In genomic region chr15:74050835-74051234, GRCh38 we compare ENCODE assay signal across 14 cellular contexts. TPM values are rescaled to one million over a fixed set of nuclear protein-coding genes. Genes with fewer than 3 reads are reported as not detected.
A peak's percentile ranks its signal among the peaks of the same experiment; 100 is the strongest.
DNase-seq lines count a peak whose midpoint lies in the region; ATAC-seq and TF ChIP-seq lines count a peak whose summit lies in the region.
"Had no signal": no experiment of that assay in that cellular context is flagged by ENCODE, and none has a peak within 500 bp of the region (broad histone marks: within the 10 kb centered on the region; RNA-seq: fewer than 3 reads in every experiment).

No MANE protein-coding gene starts in this region.

- no peak overlapping the region for H4K12ac ChIP-seq in trophoblast cell (ENCODE audit: low read depth, low read length)

- H3K27me3 ChIP-seq in heart left ventricle = no peaks in the 10 kb centered on the region
- H3K27me3 ChIP-seq in trophoblast cell (ENCODE audit: insufficient read depth, low read length) = no peaks in the 10 kb centered on the region
- no peaks in the 10 kb centered on the region for H3K27me3 ChIP-seq in aorta (ENCODE audit: control insufficient read depth in 1 of 2, insufficient read depth in 2 of 2, low read length in 1 of 2)

- peak overlapping the region; percentile 59 for H2AK5ac ChIP-seq in trophoblast cell (ENCODE audit: low read length)

- no peak overlapping the region for H3K4me2 ChIP-seq in trophoblast cell (ENCODE audit: low read length)

- DNase-seq in heart left ventricle (peak in 2 of 5 donors; percentile 48 to 67), Right ventricle myocardium inferior (ENCODE audit: missing footprints) (no peak), foreskin fibroblast (peak in 1 of 2 donors; percentile 27), trophoblast cell (peak; percentile 89 to 91), aorta (peak in 1 of 2 donors; percentile 46), NCI-H345 (lab: John Stamatoyannopoulos, UW) (no peak), kidney tubule cell (ENCODE audit: low spot score) (no peak), NCI-H1105 (lab: John Stamatoyannopoulos, UW) (no peak)
- DNase-seq: 8988T; DND-41; stimulated activated CD4-positive, alpha-beta T cell treated with anti-CD3 and anti-CD28 coated beads, Interleukin-1b, Interleukin-23, amount 100 ng/mL, for 48 hours; stimulated activated naive CD8-positive, alpha-beta T cell treated with anti-CD3 and anti-CD28 coated beads, Interleukin-15, amount 100 ng/mL, for 72 hours had no signal

- no peak overlapping the region for H3K18ac ChIP-seq in trophoblast cell (ENCODE audit: low read length)

- TF ChIP-seq POLR2A in heart left ventricle (IDR thresholded peaks at IDR 0.05) = no peak

- H2BK12ac ChIP-seq in trophoblast cell (ENCODE audit: low read length) = peak overlapping the region; percentile 50

- no peak overlapping the region for H2AFZ ChIP-seq in trophoblast cell (ENCODE audit: insufficient read depth, low read length, poor library complexity)

- H3K36me3 ChIP-seq in heart left ventricle (peaks cover 0 to 2% (median 0%) of the 10 kb centered on the region in 9 donors), trophoblast cell (ENCODE audit: control insufficient read depth in 1 of 2, insufficient read depth in 2 of 2, low read length in 2 of 2) (no peaks in the 10 kb centered on the region), aorta (ENCODE audit: control insufficient read depth in 1 of 2, insufficient read depth in 2 of 2, low read length in 1 of 2) (no peaks in the 10 kb centered on the region)

- H3K4ac ChIP-seq in trophoblast cell (ENCODE audit: low read depth, low read length) = no peak overlapping the region

- no peak overlapping the region for H3K23ac ChIP-seq in trophoblast cell (ENCODE audit: low read length)

- H3K4me3 ChIP-seq in heart left ventricle = peak overlapping the region in 1 of 12 donors; percentile 17
- H3K4me3 ChIP-seq in foreskin fibroblast (ENCODE audit: low read depth in 1 of 2, low read length in 2 of 2) = peak overlapping the region; percentile 1 to 19
- H3K4me3 ChIP-seq in trophoblast cell (ENCODE audit: low read depth, low read length) = peak overlapping the region; percentile 28
- H3K4me3 ChIP-seq in aorta (ENCODE audit: low read length in 2 of 2) = no peak overlapping the region

- peaks cover 2% of the 10 kb centered on the region for H3K79me1 ChIP-seq in trophoblast cell (ENCODE audit: low read length)

- no peak overlapping the region for H2BK5ac ChIP-seq in trophoblast cell (ENCODE audit: low read depth, low read length, poor library complexity)

- no peak overlapping the region for H3K9ac ChIP-seq in trophoblast cell (ENCODE audit: low read length)

- H3K9me3 ChIP-seq in heart left ventricle = no peaks in the 10 kb centered on the region
- no peaks in the 10 kb centered on the region for H3K9me3 ChIP-seq in trophoblast cell (ENCODE audit: insufficient read depth, low read depth, low read length)
- H3K9me3 ChIP-seq in aorta (ENCODE audit: control insufficient read depth, low read length) = no peaks in the 10 kb centered on the region

- H4K8ac ChIP-seq in trophoblast cell (ENCODE audit: low read depth, low read length) = peak overlapping the region; percentile 32

- no peak overlapping the region for H3K14ac ChIP-seq in trophoblast cell (ENCODE audit: low read length)

- H3K4me1 ChIP-seq in heart left ventricle = peaks cover 0 to 65% (median 31%) of the 10 kb centered on the region in 12 donors
- H3K4me1 ChIP-seq in trophoblast cell (ENCODE audit: control insufficient read depth in 1 of 2, insufficient read depth in 2 of 2, low read length in 2 of 2) = peaks cover 4 to 7% of the 10 kb centered on the region in 2 experiments
- peaks cover 0 to 2% of the 10 kb centered on the region in 2 donors for H3K4me1 ChIP-seq in aorta (ENCODE audit: control insufficient read depth in 1 of 2, insufficient read depth in 2 of 2, low read length in 2 of 2)

- ATAC-seq in heart left ventricle (peak in 3 of 4 donors; percentile 24 to 55 (median 43)), Right ventricle myocardium inferior (no peak), aorta (ENCODE audit: low FRiP score) (peak; percentile 44)
- ATAC-seq: stimulated activated naive CD8-positive, alpha-beta T cell treated with anti-CD3 and anti-CD28 coated beads, Interleukin-15, amount 100 ng/mL, for 72 hours had no signal

- H3K79me2 ChIP-seq in trophoblast cell (ENCODE audit: control insufficient read depth, insufficient read depth, low read length, poor library complexity) = no peaks in the 10 kb centered on the region

- intact Hi-C loops in heart left ventricle (cut with DNase I) = loop anchor here in 4 of 10 donors (5.0 to 10.0 kb wide), 5 partner anchors 74 to 1446 kb away; no protein-coding TSS in a partner anchor
- intact Hi-C loops in Right ventricle myocardium inferior (cut with DNase I) = no loop called here
- intact Hi-C loops in aorta (cut with DNase I) = loop anchor here in 1 of 2 donors (5.0 kb wide), 1 partner anchor 266 kb away; no protein-coding TSS in a partner anchor

- TF ChIP-seq CTCF in heart left ventricle (IDR thresholded peaks at IDR 0.05) (no peak), foreskin fibroblast (IDR thresholded peaks at IDR 0.05; ENCODE audit: low read depth, low read length) (no peak)

- WGBS in heart left ventricle, 4 donors = 74 to 86% (median 79%) methylated on average over 6 of the region's 6 CpGs
- no CpG with 5 or more reads among the region's 6 CpGs for WGBS in trophoblast cell (ENCODE audit: extremely low coverage, insufficient coverage, insufficient read length)
- WGBS in aorta, 2 donors = 34 to 43% methylated on average over 6 of the region's 6 CpGs

- H2BK120ac ChIP-seq in trophoblast cell (ENCODE audit: insufficient read depth, low read length, poor library complexity) = no peak overlapping the region

- H3K27ac ChIP-seq in heart left ventricle (peak overlapping the region; percentile 33 to 94 (median 78)), trophoblast cell (ENCODE audit: low read depth, low read length) (peak overlapping the region; percentile 27), aorta (ENCODE audit: low read depth in 1 of 2, low read length in 2 of 2) (peak overlapping the region; percentile 78 to 99)

- H4K91ac ChIP-seq in trophoblast cell (ENCODE audit: low read depth, low read length) = peak overlapping the region; percentile 43

RNA-seq across cellular contexts. Expression of gene GOLGA6A, which starts 31.5 kb away (rescaled TPM):
- not detected for total RNA-seq in heart left ventricle
- polyA plus RNA-seq in heart left ventricle = not detected
- not detected for total RNA-seq in Right ventricle myocardium inferior
- polyA plus RNA-seq in trophoblast cell (2013) = 0.48 and 0.58 TPM in 2 replicates
- total RNA-seq in aorta = not detected
- not detected for polyA plus RNA-seq in aorta
- total RNA-seq: bronchial epithelial cell, mononuclear cell had no signal

RNA-seq across cellular contexts. Expression of gene PML, which starts 56.3 kb away (rescaled TPM):
- 10 to 100 TPM; 18.4 to 68.7 (median 28.0) TPM for total RNA-seq in heart left ventricle
- 10 to 100 TPM; 17.0 to 20.8 TPM for polyA plus RNA-seq in heart left ventricle
- total RNA-seq in Right ventricle myocardium inferior = 22.3 TPM
- 18.7 and 18.8 TPM in 2 replicates for polyA plus RNA-seq in trophoblast cell (2013)
- total RNA-seq in aorta = 10 to 100 TPM; 72.6 to 91.9 TPM
- polyA plus RNA-seq in aorta = 10 to 100 TPM in 1 of 2 donors, 1 to 10 TPM in 1; 8.6 to 45.5 TPM

RNA-seq across cellular contexts. Expression of gene STOML1, which starts 58.7 kb away (rescaled TPM):
- total RNA-seq in heart left ventricle (10 to 100 TPM; 25.0 to 41.1 (median 27.4) TPM), Right ventricle myocardium inferior (31.2 TPM), aorta (10 to 100 TPM; 12.9 to 16.4 TPM)
- polyA plus RNA-seq in heart left ventricle (10 to 100 TPM; 27.7 to 38.9 TPM), aorta (10 to 100 TPM; 10.5 to 19.2 TPM)
- 4.0 and 4.1 TPM in 2 replicates for polyA plus RNA-seq in trophoblast cell (2013)

Comparison
In these comparisons a context has a peak if more than half of its experiments do, and no peak if none do; other contexts are left out.
1. DNase-seq: peak in trophoblast cell (2 of 2); none in Right ventricle myocardium inferior (single experiment), NCI-H345 (single experiment), kidney tubule cell (single experiment) and NCI-H1105 (single experiment).
2. H3K27ac ChIP-seq: peak in every context shown above with its lines; median percentile 88 in aorta; 78 in heart left ventricle; 27 in trophoblast cell.
3. H3K4me3 ChIP-seq: peak in foreskin fibroblast (2 of 2) and trophoblast cell (single experiment); none in aorta (0 of 2).